Comparison of ENCODE assay signal across 10 cellular contexts in the genomic region with DNA sequence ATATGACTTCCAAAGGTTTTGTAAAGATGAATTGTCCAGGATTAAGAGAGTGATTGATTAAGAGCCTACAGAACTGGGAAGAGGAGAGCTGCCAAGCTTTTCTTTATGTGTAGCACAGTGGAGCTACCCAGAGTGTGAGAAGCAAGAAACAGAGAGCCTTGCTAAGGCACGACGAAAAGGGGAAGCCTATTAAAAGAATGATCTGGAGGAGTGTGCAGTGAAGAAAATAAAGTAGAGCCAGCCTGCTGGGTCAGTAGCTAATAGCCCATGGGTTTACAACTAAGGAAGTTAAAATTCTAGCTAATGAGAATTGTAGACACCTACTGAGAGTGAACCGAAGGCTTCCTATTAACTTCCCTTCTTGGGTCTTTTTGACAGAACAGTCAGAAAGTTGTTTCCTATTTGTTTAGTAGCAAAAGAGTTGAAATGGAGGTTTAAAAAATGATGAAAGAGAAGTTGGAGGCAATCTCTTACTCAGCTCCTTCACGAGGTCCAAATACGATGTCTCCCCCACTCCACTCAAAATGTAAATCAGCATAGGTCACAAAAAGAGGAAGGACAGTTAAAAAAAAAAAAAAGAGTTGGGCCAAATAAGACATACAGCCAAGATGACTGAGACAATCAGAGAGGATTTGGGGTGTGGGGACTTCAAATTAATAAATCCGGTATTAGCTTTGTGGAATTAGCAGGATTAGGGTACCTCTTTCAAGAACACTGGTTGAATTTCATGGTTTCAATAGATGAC. TPM values are rescaled to one million over a fixed set of nuclear protein-coding genes. Genes with fewer than 3 reads are reported as not detected.
DNase-seq lines count a peak whose midpoint lies in the region; ATAC-seq and TF ChIP-seq lines count a peak whose summit lies in the region.
"Had no signal": no experiment of that assay in that cellular context is flagged by ENCODE, and none has a peak within 500 bp of the region (broad histone marks: within the 10 kb centered on the region; RNA-seq: fewer than 3 reads in every experiment).

No MANE protein-coding gene starts in this region.

- no peak overlapping the region for H3K27ac Mint-ChIP-seq in chondrocyte (ENCODE audit: unreplicated experiment)
- H3K27ac Mint-ChIP-seq: activated naive CD4-positive, alpha-beta T cell treated with anti-CD3 and anti-CD28 coated beads, Interleukin-2, amount 50 U/mL, for 72 hours had no signal

- no peaks in the 10 kb centered on the region for H3K9me3 Mint-ChIP-seq in chondrocyte (ENCODE audit: low read depth)
- H3K9me3 Mint-ChIP-seq: activated naive CD4-positive, alpha-beta T cell treated with anti-CD3 and anti-CD28 coated beads, Interleukin-2, amount 50 U/mL, for 72 hours had no signal

- peaks cover 6% of the 10 kb centered on the region for H3K27me3 Mint-ChIP-seq in chondrocyte (ENCODE audit: low read depth)

- H3K4me3 ChIP-seq in Loucy (ENCODE audit: low read length, poor library complexity, severe bottlenecking) (peak overlapping the region; percentile 70), neuron (ENCODE audit: low read length) (peak overlapping the region; percentile 59)

- DNase-seq in CD1c-positive myeloid dendritic cell (ENCODE audit: extremely low spot score) (peak; percentile 64), chondrocyte (ENCODE audit: low spot score) (no peak), DMS53 treated with DMSO at 0.1 percent for 48 hours (lab: John Stamatoyannopoulos, UW; ENCODE audit: unreplicated experiment) (no peak), NCI-H2171 treated with DMSO at 0.1 percent for 48 hours (lab: John Stamatoyannopoulos, UW) (no peak)
- no peak for DNase-seq in activated CD4-positive, CD25-positive, alpha-beta regulatory T cell treated with anti-CD3 and anti-CD28 coated beads, Interleukin-2, amount 50 U/mL, for 72 hours
- DNase-seq: DMS153 had no signal

- H3K27me3 ChIP-seq in Loucy (ENCODE audit: insufficient read depth, low read length, poor library complexity, severe bottlenecking) (no peaks in the 10 kb centered on the region), neuron (ENCODE audit: insufficient read depth, low read length) (no peaks in the 10 kb centered on the region)

- H3K36me3 Mint-ChIP-seq in chondrocyte (ENCODE audit: low read depth) = no peaks in the 10 kb centered on the region

- no peaks in the 10 kb centered on the region for H4K20me1 ChIP-seq in Loucy (ENCODE audit: insufficient read depth, low read length, poor library complexity, severe bottlenecking)

- H3K4me1 Mint-ChIP-seq in chondrocyte (ENCODE audit: low read depth) = peaks cover 39% of the 10 kb centered on the region

- no peaks in the 10 kb centered on the region for H3K79me2 ChIP-seq in Loucy (ENCODE audit: insufficient read depth, low read length)

- no peak for TF ChIP-seq CTCF in Loucy (conservative IDR thresholded peaks at IDR 0.05; ENCODE audit: low read length)
- no peak for TF ChIP-seq CTCF in chondrocyte (IDR thresholded peaks at IDR 0.05)

- no peaks in the 10 kb centered on the region for H3K9me2 ChIP-seq in Loucy (replicated peaks; ENCODE audit: low read depth, low read length)

- no peak overlapping the region for H3K9ac ChIP-seq in Loucy (ENCODE audit: low read depth, low read length, poor library complexity, severe bottlenecking)

- H2AFZ ChIP-seq in Loucy (ENCODE audit: low read length) = 0 out of 2 replicates have a peak overlapping the region, but pooled peaks have one; percentile 27
- H2AFZ ChIP-seq in neuron (ENCODE audit: low read depth, low read length) = peak overlapping the region; percentile 90

- H3K36me3 ChIP-seq in Loucy (ENCODE audit: insufficient read depth, low read length) = no peaks in the 10 kb centered on the region
- H3K36me3 ChIP-seq in neuron (ENCODE audit: insufficient read depth, low read length) = no peaks in the 10 kb centered on the region

- H3K4me1 ChIP-seq in Loucy (ENCODE audit: insufficient read depth, low read length, poor library complexity, severe bottlenecking) = no peaks in the 10 kb centered on the region
- H3K4me1 ChIP-seq in neuron (ENCODE audit: insufficient read depth, low read length) = peaks cover 5% of the 10 kb centered on the region

- peak overlapping the region; percentile 93 for H3K4me3 Mint-ChIP-seq in chondrocyte (ENCODE audit: unreplicated experiment)

- H3K9me3 ChIP-seq in Loucy (ENCODE audit: insufficient read depth, low read depth, low read length) = no peaks in the 10 kb centered on the region
- no peaks in the 10 kb centered on the region for H3K9me3 ChIP-seq in neuron (ENCODE audit: low read length)

- H3K4me2 ChIP-seq in Loucy (ENCODE audit: low read depth, low read length, poor library complexity, severe bottlenecking) = peak overlapping the region; percentile 65

- no peaks in the 10 kb centered on the region for H3F3A ChIP-seq in Loucy (ENCODE audit: low read depth)

- ATAC-seq in HG02852 (IDR thresholded peaks at IDR 0.05; ENCODE audit: unreplicated experiment) = no peak

RNA-seq across cellular contexts. Expression of a gene that starts 0.9 kb away (rescaled TPM):
- total RNA-seq in chondrocyte = 10.7 to 38.1 TPM (median 10.7 TPM) in 3 replicates
- total RNA-seq: activated naive CD4-positive, alpha-beta T cell treated with anti-CD3 and anti-CD28 coated beads, Interleukin-2, amount 50 U/mL, for 72 hours had no signal
